Comparison of ENCODE assay signal across 28 cellular contexts in the genomic region with DNA sequence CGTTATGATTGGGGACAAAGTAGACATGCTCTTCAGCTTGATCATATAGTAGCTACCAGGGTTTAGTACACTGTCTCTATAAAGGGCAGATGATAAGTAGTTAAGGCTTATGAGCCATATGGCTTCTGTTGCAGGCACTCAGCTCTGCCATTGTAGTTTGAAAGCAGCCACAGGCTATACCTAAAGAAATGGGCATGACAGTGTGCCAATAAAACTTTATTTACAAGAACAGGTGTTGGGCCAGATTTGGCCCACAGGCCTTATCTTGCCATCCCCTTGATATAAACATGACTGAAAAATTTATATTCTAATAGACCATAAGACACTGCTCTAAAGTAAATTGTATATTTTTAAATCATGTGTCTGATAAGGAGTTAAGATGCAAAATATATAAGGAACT. TPM values are rescaled to one million over a fixed set of nuclear protein-coding genes. Genes with fewer than 3 reads are reported as not detected.
A peak's percentile ranks its signal among the peaks of the same experiment; 100 is the strongest.
DNase-seq lines count a peak whose midpoint lies in the region; ATAC-seq and TF ChIP-seq lines count a peak whose summit lies in the region.
"Had no signal": no experiment of that assay in that cellular context is flagged by ENCODE, and none has a peak within 500 bp of the region (broad histone marks: within the 10 kb centered on the region; RNA-seq: fewer than 3 reads in every experiment).

No MANE protein-coding gene starts in this region.

- H2AFZ ChIP-seq in neuronal stem cell (ENCODE audit: low read length): no peak overlapping the region

- intact Hi-C loops in natural killer cell (cut with micrococcal nuclease) (no loop called here), spleen (cut with DNase I; ENCODE audit: low total_unique reads) (no loop called here)

- H3K9me3 Mint-ChIP-seq in natural killer cell: no peaks in the 10 kb centered on the region
- H3K9me3 Mint-ChIP-seq in natural killer cell treated with Interleukin-12 subunit alpha and Interleukin-12 subunit beta and Interleukin-15 and Interleukin-18, amount 100 ng/mL, for 72 hours: no peaks in the 10 kb centered on the region
- H3K9me3 Mint-ChIP-seq: memory B cell, WTC11 had no signal

- H3K23ac ChIP-seq in neuronal stem cell (ENCODE audit: low read depth, low read length, poor library complexity): no peak overlapping the region

- H2BK15ac ChIP-seq in neuronal stem cell (ENCODE audit: low read length): no peak overlapping the region

- no peak overlapping the region for H3K18ac ChIP-seq in neuronal stem cell (ENCODE audit: low read length)

- WGBS in neuronal stem cell (ENCODE audit: extremely low coverage in 2 of 2, insufficient read length in 2 of 2, insufficient replicate concordance in 1 of 2), 2 donors: no CpG with 5 or more reads among the region's 1 CpG
- WGBS in spleen, 5 donors: 81 to 96% (median 85%) methylated on average over 1 of the region's 1 CpG

- no peak overlapping the region for H3K4ac ChIP-seq in neuronal stem cell (ENCODE audit: low read length)

- peak overlapping the region; percentile 21 to 48 for H3K27ac Mint-ChIP-seq in natural killer cell
- H3K27ac Mint-ChIP-seq in natural killer cell treated with Interleukin-12 subunit alpha and Interleukin-12 subunit beta and Interleukin-15 and Interleukin-18, amount 100 ng/mL, for 72 hours: no peak overlapping the region
- H3K27ac Mint-ChIP-seq: activated CD8-positive, alpha-beta memory T cell treated with anti-CD3 and anti-CD28 coated beads, Interleukin-2, amount 10 ng/mL, durations not matched to agents 7 days and 5 days; activated naive CD4-positive, alpha-beta T cell treated with anti-CD3 and anti-CD28 coated beads for 36 hours; H9; memory B cell; WTC11 had no signal

- ATAC-seq in natural killer cell (no peak), GM21723 (IDR thresholded peaks at IDR 0.05; ENCODE audit: unreplicated experiment) (no peak), HG02870 (IDR thresholded peaks at IDR 0.05; ENCODE audit: unreplicated experiment) (no peak)
- no peak for ATAC-seq in natural killer cell treated with Interleukin-12 subunit alpha and Interleukin-12 subunit beta and Interleukin-15 and Interleukin-18, amount 100 ng/mL, for 72 hours
- ATAC-seq: A549; activated CD8-positive, alpha-beta memory T cell treated with anti-CD3 and anti-CD28 coated beads, Interleukin-2, amount 10 ng/mL, durations not matched to agents 7 days and 5 days; stimulated activated naive CD8-positive, alpha-beta T cell treated with anti-CD3 and anti-CD28 coated beads, Interleukin-15, Interleukin-2, amounts not matched to agents 100 U/mL and 50 U/mL, for 24 hours; WTC11 had no signal

- no peak overlapping the region for H3K4me3 Mint-ChIP-seq in natural killer cell
- H3K4me3 Mint-ChIP-seq in natural killer cell treated with Interleukin-12 subunit alpha and Interleukin-12 subunit beta and Interleukin-15 and Interleukin-18, amount 100 ng/mL, for 72 hours: no peak overlapping the region
- H3K4me3 Mint-ChIP-seq: activated CD8-positive, alpha-beta memory T cell treated with anti-CD3 and anti-CD28 coated beads, Interleukin-2, amount 10 ng/mL, durations not matched to agents 7 days and 5 days; activated naive CD4-positive, alpha-beta T cell treated with anti-CD3 and anti-CD28 coated beads for 36 hours; H9; memory B cell; WTC11 had no signal

- no peak overlapping the region for H2BK5ac ChIP-seq in neuronal stem cell (ENCODE audit: low read length)

- no peaks in the 10 kb centered on the region for H3K36me3 ChIP-seq in neuronal stem cell (replicated peaks in 1 of 2; ENCODE audit: control insufficient read depth in 2 of 2, insufficient read depth in 2 of 2, low read length in 2 of 2)
- no peaks in the 10 kb centered on the region for H3K36me3 ChIP-seq in spleen
- H3K36me3 ChIP-seq: BE2C, right atrium auricular region had no signal

- H3K27me3 ChIP-seq in neuronal stem cell (ENCODE audit: control insufficient read depth in 3 of 3, insufficient read depth in 3 of 3, low read depth in 1 of 3, low read length in 3 of 3) (no peaks in the 10 kb centered on the region), spleen (replicated peaks in 1 of 7) (no peaks in the 10 kb centered on the region)
- H3K27me3 ChIP-seq: BE2C, right atrium auricular region had no signal

- H3K79me1 ChIP-seq in neuronal stem cell (ENCODE audit: low read depth, low read length): peaks cover 5% of the 10 kb centered on the region

- no peak for TF ChIP-seq CTCF in natural killer cell (IDR thresholded peaks at IDR 0.05)
- TF ChIP-seq CTCF in fibroblast of villous mesenchyme (IDR thresholded peaks at IDR 0.05; ENCODE audit: insufficient read depth, low read depth, low read length): no peak
- TF ChIP-seq CTCF in spleen (IDR thresholded peaks at IDR 0.05 in 8 of 11, conservative IDR thresholded peaks at IDR 0.05 in 3 of 11): no peak

- no peak overlapping the region for H3K4me3 ChIP-seq in fibroblast of villous mesenchyme (ENCODE audit: low read depth, low read length)
- H3K4me3 ChIP-seq in neuronal stem cell (ENCODE audit: low read length in 2 of 2): no peak overlapping the region
- H3K4me3 ChIP-seq in spleen: no peak overlapping the region
- H3K4me3 ChIP-seq: A549, right atrium auricular region had no signal

- no peaks in the 10 kb centered on the region for H3K36me3 Mint-ChIP-seq in natural killer cell
- H3K36me3 Mint-ChIP-seq in natural killer cell treated with Interleukin-12 subunit alpha and Interleukin-12 subunit beta and Interleukin-15 and Interleukin-18, amount 100 ng/mL, for 72 hours: no peaks in the 10 kb centered on the region
- H3K36me3 Mint-ChIP-seq: memory B cell, WTC11 had no signal

- H3K27ac ChIP-seq in neuronal stem cell (replicated peaks; ENCODE audit: low read length) (peak overlapping the region; percentile 20), spleen (peak overlapping the region in 2 of 8 donors; percentile 10 to 23)
- H3K27ac ChIP-seq: A549 had no signal

- no peak overlapping the region for H2BK12ac ChIP-seq in neuronal stem cell (ENCODE audit: low read length)

- H3K4me1 ChIP-seq in neuronal stem cell (ENCODE audit: control insufficient read depth in 2 of 2, insufficient read depth in 1 of 2, low read depth in 1 of 2, low read length in 2 of 2) (peaks cover 7 to 11% of the 10 kb centered on the region in 2 donors), spleen (peaks cover 0 to 69% (median 28%) of the 10 kb centered on the region in 6 donors)
- H3K4me1 ChIP-seq: BE2C had no signal

- no peaks in the 10 kb centered on the region for H3K27me3 Mint-ChIP-seq in natural killer cell (ENCODE audit: low read depth in 2 of 2)
- no peaks in the 10 kb centered on the region for H3K27me3 Mint-ChIP-seq in natural killer cell treated with Interleukin-12 subunit alpha and Interleukin-12 subunit beta and Interleukin-15 and Interleukin-18, amount 100 ng/mL, for 72 hours
- H3K27me3 Mint-ChIP-seq: activated CD8-positive, alpha-beta memory T cell treated with anti-CD3 and anti-CD28 coated beads, Interleukin-2, amount 10 ng/mL, durations not matched to agents 7 days and 5 days; memory B cell had no signal

- H4K8ac ChIP-seq in neuronal stem cell (ENCODE audit: low read depth, low read length): no peak overlapping the region

- no peak for TF ChIP-seq POLR2A in spleen (IDR thresholded peaks at IDR 0.05)

- H3K9me3 ChIP-seq in neuronal stem cell (replicated peaks in 1 of 2; ENCODE audit: control insufficient read depth in 2 of 2, insufficient read depth in 1 of 2, low read depth in 1 of 2, low read length in 2 of 2): no peaks in the 10 kb centered on the region
- H3K9me3 ChIP-seq in spleen: peaks cover 0 to 3% (median 0%) of the 10 kb centered on the region in 8 donors
- H3K9me3 ChIP-seq: A549, BE2C, right atrium auricular region had no signal

- H3K4me1 Mint-ChIP-seq in natural killer cell: peaks cover 37 to 38% of the 10 kb centered on the region in 2 donors
- H3K4me1 Mint-ChIP-seq in natural killer cell treated with Interleukin-12 subunit alpha and Interleukin-12 subunit beta and Interleukin-15 and Interleukin-18, amount 100 ng/mL, for 72 hours (ENCODE audit: low read depth in 2 of 2): peaks cover 10 to 16% of the 10 kb centered on the region in 2 donors

- no peak overlapping the region for H2AK5ac ChIP-seq in neuronal stem cell (ENCODE audit: low read depth, low read length)

- H3K14ac ChIP-seq in neuronal stem cell (ENCODE audit: low read length): no peak overlapping the region

- H3K4me2 ChIP-seq in neuronal stem cell (ENCODE audit: insufficient read depth, low read length, poor library complexity, severe bottlenecking): no peak overlapping the region

- no peak overlapping the region for H3K9ac ChIP-seq in neuronal stem cell (ENCODE audit: low read depth, low read length, poor library complexity)

- DNase-seq in natural killer cell (no peak), fibroblast of villous mesenchyme (ENCODE audit: low read depth) (peak; percentile 48), neuronal stem cell (ENCODE audit: low spot score) (no peak), 8988T (no peak), spleen (no peak)
- no peak for DNase-seq in natural killer cell treated with Interleukin-12 subunit alpha and Interleukin-12 subunit beta and Interleukin-15 and Interleukin-18, amount 100 ng/mL, for 72 hours (ENCODE audit: low spot score)
- DNase-seq: activated CD4-positive, alpha-beta T cell treated with anti-CD3 and anti-CD28 coated beads, Interleukin-2, amount 50 U/mL, for 1 hour; activated CD8-positive, alpha-beta memory T cell treated with anti-CD3 and anti-CD28 coated beads, Interleukin-2, amount 10 ng/mL, durations not matched to agents 7 days and 5 days; activated naive CD4-positive, alpha-beta T cell treated with anti-CD3 and anti-CD28 coated beads for 36 hours; anterior cingulate cortex; BE2C; H9; head of caudate nucleus; kidney glomerular epithelial cell; NCI-H1092; NCI-H1930; NCI-H2227 treated with DMSO at 0.1 percent for 48 hours; NCI-H774; Right ventricle myocardium superior; stimulated activated CD4-positive, alpha-beta T cell treated with anti-CD3 and anti-CD28 coated beads, Interleukin-12 subunit alpha, Interleukin-12 subunit beta, amount 100 ng/mL, for 4 hours; stimulated activated naive CD8-positive, alpha-beta T cell treated with anti-CD3 and anti-CD28 coated beads, Interleukin-15, Interleukin-2, amounts not matched to agents 100 U/mL and 50 U/mL, for 24 hours; T-helper 9 cell had no signal

- H2BK120ac ChIP-seq in neuronal stem cell (ENCODE audit: low read depth, low read length): no peak overlapping the region

- H4K91ac ChIP-seq in neuronal stem cell (ENCODE audit: low read depth, low read length, poor library complexity): no peak overlapping the region

RNA-seq across cellular contexts. Expression of gene GRK5, which starts 36.6 kb away (rescaled TPM):
- total RNA-seq in natural killer cell (10 to 100 TPM; 37.6 to 54.3 (median 47.9) TPM), fibroblast of villous mesenchyme (15.5 and 16.0 TPM in 2 replicates), spleen (10 to 100 TPM; 47.2 to 85.2 (median 59.7) TPM)
- total RNA-seq in natural killer cell treated with Interleukin-12 subunit alpha and Interleukin-12 subunit beta and Interleukin-15 and Interleukin-18, amount 100 ng/mL, for 72 hours: 10 to 100 TPM; 11.1 to 16.2 TPM
- polyA plus RNA-seq in neuronal stem cell (2013, experiment 1 of 2): 10.4 TPM
- 10.9 TPM for polyA plus RNA-seq in neuronal stem cell (2013, experiment 2 of 2)
- polyA plus RNA-seq in spleen: 10 to 100 TPM; 15.5 to 25.0 (median 18.4) TPM

Comparison
In these comparisons a context has a peak if more than half of its experiments do, and no peak if none do; other contexts are left out.
1. H3K27ac Mint-ChIP-seq: peak in natural killer cell (2 of 2); none in natural killer cell treated with Interleukin-12 subunit alpha and Interleukin-12 subunit beta and Interleukin-15 and Interleukin-18, amount 100 ng/mL, for 72 hours (0 of 2).